ENCODE assay signal across 17 cellular contexts in genomic region chr3:157360044-157360443, GRCh38.
DNase-seq lines count a peak whose midpoint lies in the region; ATAC-seq, FAIRE-seq and TF ChIP-seq lines count a peak whose summit lies in the region.
"Had no signal": no experiment of that assay in that cellular context is flagged by ENCODE, and none has a peak within 500 bp of the region (broad histone marks: within the 10 kb centered on the region; RNA-seq: fewer than 3 reads in every experiment).

No MANE protein-coding gene starts in this region.

- in situ Hi-C loops in ACHN (cut with HindIII; ENCODE audit: low pct_ligation_motif_present, low pct_unique_long_range_greater_than_20kb, low sequenced_read_pairs) (no loop called here), astrocyte of the spinal cord (cut with HindIII; ENCODE audit: low sequenced_read_pairs) (no loop called here)

- TF ChIP-seq CTCF in astrocyte of the spinal cord (IDR thresholded peaks at IDR 0.05; ENCODE audit: low read depth, low read length) (no peak), keratinocyte (optimal IDR thresholded peaks at IDR 0.05 in 1 of 3, IDR thresholded peaks at IDR 0.05 in 1 of 3, conservative IDR thresholded peaks at IDR 0.05 in 1 of 3; ENCODE audit: extremely low read depth in 1 of 3, insufficient read depth in 2 of 3, low read length in 3 of 3) (no peak)

- DNase-seq in ACHN (peak; percentile 92), HS-27A (ENCODE audit: low read depth) (peak; percentile 91), astrocyte of the spinal cord (ENCODE audit: low read depth, low spot score) (peak; percentile 82), keratinocyte (ENCODE audit: low read depth, low spot score) (peak; percentile 7), HuH-7.5 (ENCODE audit: low spot score) (no peak)
- DNase-seq in activated CD8-positive, alpha-beta T cell treated with anti-CD3 and anti-CD28 coated beads, Interleukin-2, amount 10 ng/mL, durations not matched to agents 7 days and 5 days = no peak
- DNase-seq in stimulated activated CD4-positive, alpha-beta T cell treated with anti-CD3 and anti-CD28 coated beads, Interleukin-2, amount 100 ng/mL, for 24 hours = no peak
- DNase-seq: activated CD4-positive, alpha-beta T cell treated with anti-CD3 and anti-CD28 coated beads for 4 hours; activated naive CD4-positive, alpha-beta T cell treated with anti-CD3 and anti-CD28 coated beads, Interleukin-2, amount 10 ng/mL, durations not matched to agents 7 days and 5 days; effector memory CD4-positive, alpha-beta T cell; GF-D8; MM.1S; NCI-H345; stimulated activated naive CD4-positive, alpha-beta T cell had no signal

- H3K36me3 Mint-ChIP-seq in activated CD8-positive, alpha-beta T cell treated with anti-CD3 and anti-CD28 coated beads, Interleukin-2, amount 10 ng/mL, durations not matched to agents 7 days and 5 days (ENCODE audit: low read depth) = no peaks in the 10 kb centered on the region
- H3K36me3 Mint-ChIP-seq: activated naive CD4-positive, alpha-beta T cell treated with anti-CD3 and anti-CD28 coated beads, Interleukin-2, amount 10 ng/mL, durations not matched to agents 7 days and 5 days had no signal

- no peaks in the 10 kb centered on the region for H3K4me1 Mint-ChIP-seq in activated CD8-positive, alpha-beta T cell treated with anti-CD3 and anti-CD28 coated beads, Interleukin-2, amount 10 ng/mL, durations not matched to agents 7 days and 5 days (ENCODE audit: low read depth)
- H3K4me1 Mint-ChIP-seq: activated naive CD4-positive, alpha-beta T cell treated with anti-CD3 and anti-CD28 coated beads, Interleukin-2, amount 10 ng/mL, durations not matched to agents 7 days and 5 days had no signal

- no peaks in the 10 kb centered on the region for H3K27me3 Mint-ChIP-seq in activated CD8-positive, alpha-beta T cell treated with anti-CD3 and anti-CD28 coated beads, Interleukin-2, amount 10 ng/mL, durations not matched to agents 7 days and 5 days (ENCODE audit: low read depth)
- H3K27me3 Mint-ChIP-seq: activated naive CD4-positive, alpha-beta T cell treated with anti-CD3 and anti-CD28 coated beads, Interleukin-2, amount 10 ng/mL, durations not matched to agents 7 days and 5 days had no signal

- no peak overlapping the region for H3K4me3 Mint-ChIP-seq in activated CD8-positive, alpha-beta T cell treated with anti-CD3 and anti-CD28 coated beads, Interleukin-2, amount 10 ng/mL, durations not matched to agents 7 days and 5 days
- H3K4me3 Mint-ChIP-seq: activated naive CD4-positive, alpha-beta T cell treated with anti-CD3 and anti-CD28 coated beads, Interleukin-2, amount 10 ng/mL, durations not matched to agents 7 days and 5 days; nephron had no signal

- H3K9me3 Mint-ChIP-seq in activated CD8-positive, alpha-beta T cell treated with anti-CD3 and anti-CD28 coated beads, Interleukin-2, amount 10 ng/mL, durations not matched to agents 7 days and 5 days (ENCODE audit: insufficient read depth) = no peaks in the 10 kb centered on the region
- H3K9me3 Mint-ChIP-seq: activated naive CD4-positive, alpha-beta T cell treated with anti-CD3 and anti-CD28 coated beads, Interleukin-2, amount 10 ng/mL, durations not matched to agents 7 days and 5 days; nephron had no signal

- no peaks in the 10 kb centered on the region for H3K79me2 ChIP-seq in keratinocyte (ENCODE audit: control insufficient read depth, insufficient read depth, low read length)

- no peaks in the 10 kb centered on the region for H4K20me1 ChIP-seq in keratinocyte (ENCODE audit: control insufficient read depth, extremely low read depth, insufficient read depth, low read length)

- no peak overlapping the region for H3K9ac ChIP-seq in keratinocyte (ENCODE audit: control insufficient read depth, extremely low read depth, insufficient read depth, low read length)

- H3K27ac Mint-ChIP-seq in activated CD8-positive, alpha-beta T cell treated with anti-CD3 and anti-CD28 coated beads, Interleukin-2, amount 10 ng/mL, durations not matched to agents 7 days and 5 days = no peak overlapping the region
- H3K27ac Mint-ChIP-seq: activated naive CD4-positive, alpha-beta T cell treated with anti-CD3 and anti-CD28 coated beads, Interleukin-2, amount 10 ng/mL, durations not matched to agents 7 days and 5 days; nephron had no signal

- POLR2A ChIA-PET in activated CD8-positive, alpha-beta T cell treated with anti-CD3 and anti-CD28 coated beads, Interleukin-2, amount 10 ng/mL, durations not matched to agents 7 days and 5 days (lab: Charles Lee) = no interaction called here

- H3K4me3 ChIP-seq in astrocyte of the spinal cord (ENCODE audit: low read depth, low read length) (no peak overlapping the region), keratinocyte (ENCODE audit: control insufficient read depth in 2 of 3, extremely low read depth in 1 of 3, insufficient read depth in 2 of 3, low read depth in 1 of 3, low read length in 3 of 3) (no peak overlapping the region)

- peak; percentile 66 for FAIRE-seq in keratinocyte (lab: Jason Lieb, UNC)

- H2AFZ ChIP-seq in keratinocyte (ENCODE audit: control insufficient read depth, low read length) = no peak overlapping the region

- peaks cover 17% of the 10 kb centered on the region for H3K4me1 ChIP-seq in keratinocyte (ENCODE audit: control insufficient read depth, extremely low read depth, insufficient read depth, low read length)

- peak overlapping the region; percentile 39 for H3K27ac ChIP-seq in keratinocyte (ENCODE audit: control insufficient read depth, insufficient read depth, low read length)
- H3K27ac ChIP-seq: C4-2B had no signal

- peak overlapping the region; percentile 23 for H3K4me2 ChIP-seq in keratinocyte (ENCODE audit: control insufficient read depth, extremely low read depth, insufficient read depth, low read depth, low read length)

- no peaks in the 10 kb centered on the region for H3K36me3 ChIP-seq in keratinocyte (ENCODE audit: control insufficient read depth in 2 of 2, extremely low read depth in 1 of 2, insufficient read depth in 2 of 2, low read length in 2 of 2)

- CTCF ChIA-PET in activated CD8-positive, alpha-beta T cell treated with anti-CD3 and anti-CD28 coated beads, Interleukin-2, amount 10 ng/mL, durations not matched to agents 7 days and 5 days (lab: Charles Lee) = no interaction called here

- no peak for ATAC-seq in activated CD8-positive, alpha-beta T cell treated with anti-CD3 and anti-CD28 coated beads, Interleukin-2, amount 10 ng/mL, durations not matched to agents 7 days and 5 days
- no peak for ATAC-seq in HG03571 (IDR thresholded peaks at IDR 0.05; ENCODE audit: unreplicated experiment)

- no peaks in the 10 kb centered on the region for H3K9me1 ChIP-seq in keratinocyte (ENCODE audit: control insufficient read depth, extremely low read depth, insufficient read depth, low read length)

- dilution Hi-C loops in keratinocyte (cut with MboI; ENCODE audit: extremely low pct_ligation_motif_present, low sequenced_read_pairs) = no loop called here

- H3K27me3 ChIP-seq in keratinocyte (ENCODE audit: control insufficient read depth, extremely low read depth, insufficient read depth, low read length) = no peaks in the 10 kb centered on the region

- H3K9me3 ChIP-seq in keratinocyte (ENCODE audit: control insufficient read depth, low read depth, low read length) = no peaks in the 10 kb centered on the region

Comparison
In these comparisons a context has a peak if more than half of its experiments do, and no peak if none do; other contexts are left out.
1. DNase-seq: peak in ACHN (single experiment), HS-27A (single experiment), astrocyte of the spinal cord (single experiment) and keratinocyte (single experiment); none in activated CD8-positive, alpha-beta T cell treated with anti-CD3 and anti-CD28 coated beads, Interleukin-2, amount 10 ng/mL, durations not matched to agents 7 days and 5 days (single experiment), HuH-7.5 (single experiment) and stimulated activated CD4-positive, alpha-beta T cell treated with anti-CD3 and anti-CD28 coated beads, Interleukin-2, amount 100 ng/mL, for 24 hours (0 of 2).